12 cellular contexts compared by ENCODE assay signal in the genomic region with DNA sequence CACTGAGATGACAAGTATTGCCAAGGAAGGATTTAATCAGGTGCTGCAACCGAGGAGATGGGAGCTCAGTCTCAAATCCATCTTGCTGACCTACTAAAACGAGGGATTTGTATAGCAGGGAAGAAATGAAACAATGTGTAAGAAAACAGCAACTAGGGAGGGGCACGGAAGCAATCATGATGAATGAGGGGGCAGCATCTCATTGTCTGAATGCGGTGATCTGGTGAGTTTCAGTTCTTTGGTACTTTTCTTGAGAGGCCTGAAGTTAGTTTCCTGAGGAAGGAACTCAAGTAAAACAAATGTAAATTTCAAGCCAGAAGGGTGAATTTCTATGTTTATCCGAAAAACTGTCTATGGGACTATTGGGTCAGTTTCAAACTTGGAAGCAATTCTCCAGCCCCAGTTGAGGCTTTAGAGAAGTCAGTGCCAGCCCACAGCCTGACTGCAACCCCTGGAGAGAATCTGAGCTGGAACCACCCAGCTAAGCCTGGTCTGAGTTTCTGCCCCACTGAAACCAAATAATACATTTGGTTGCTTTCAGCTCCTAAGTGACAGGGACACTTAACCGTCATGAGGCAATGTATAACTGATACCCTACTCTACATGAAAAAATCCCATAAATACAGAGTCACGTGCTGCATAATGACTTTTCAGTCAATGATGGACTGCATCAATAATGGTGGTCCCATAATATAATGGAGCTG. TPM values are rescaled to one million over a fixed set of nuclear protein-coding genes. Genes with fewer than 3 reads are reported as not detected.
DNase-seq lines count a peak whose midpoint lies in the region; ATAC-seq and TF ChIP-seq lines count a peak whose summit lies in the region.
"Had no signal": no experiment of that assay in that cellular context is flagged by ENCODE, and none has a peak within 500 bp of the region (broad histone marks: within the 10 kb centered on the region; RNA-seq: fewer than 3 reads in every experiment).

No MANE protein-coding gene starts in this region.

- CTCF ChIA-PET in activated CD4-positive, alpha-beta T cell treated with anti-CD3 and anti-CD28 coated beads, Interleukin-2, amount 10 ng/mL, durations not matched to agents 7 days and 5 days (lab: Charles Lee) = no interaction called here

- 72 to 81% methylated on average over 7 of the region's 7 CpGs for WGBS in thyroid gland, 2 donors

- POLR2A ChIA-PET in activated CD4-positive, alpha-beta T cell treated with anti-CD3 and anti-CD28 coated beads, Interleukin-2, amount 10 ng/mL, durations not matched to agents 7 days and 5 days (lab: Charles Lee) = no interaction called here

- peak; percentile 57 for ATAC-seq in GM19467 (IDR thresholded peaks at IDR 0.05; ENCODE audit: unreplicated experiment)
- peak; percentile 67 for ATAC-seq in HG02943 (IDR thresholded peaks at IDR 0.05; ENCODE audit: low read depth, unreplicated experiment)

- H3K79me2 ChIP-seq in OCI-LY1 (ENCODE audit: insufficient read depth, low read length) = no peaks in the 10 kb centered on the region

- H2AFZ ChIP-seq in OCI-LY1 (ENCODE audit: low read length) = peak overlapping the region; percentile 63

- peak overlapping the region; percentile 7; the same call in 1 of the 2 replicates for H3K9ac ChIP-seq in OCI-LY1 (ENCODE audit: low read length)

- no peaks in the 10 kb centered on the region for H4K20me1 ChIP-seq in OCI-LY1 (ENCODE audit: insufficient read depth, low read length)

- TF ChIP-seq CTCF in GM13977 (IDR thresholded peaks at IDR 0.05; ENCODE audit: extremely low read depth, insufficient read depth, missing control alignments) (no peak), OCI-LY1 (IDR thresholded peaks at IDR 0.05; ENCODE audit: low read length) (no peak; the same call in 1 of the 2 replicates), thyroid gland (IDR thresholded peaks at IDR 0.05) (no peak)

- peak overlapping the region; percentile 45 for H3K4me2 ChIP-seq in OCI-LY1 (ENCODE audit: low read length)

- peaks cover 3% of the 10 kb centered on the region for H3F3A ChIP-seq in OCI-LY1 (ENCODE audit: insufficient read depth, low read length)

- DNase-seq in GM13977 (ENCODE audit: low spot score) (peak; percentile 53), T-helper 2 cell (no peak), thyroid gland (no peak), NOMO-1 (lab: John Stamatoyannopoulos, UW; ENCODE audit: unreplicated experiment in 2 of 2) (no peak)
- no peak for DNase-seq in activated CD4-positive, alpha-beta T cell treated with anti-CD3 and anti-CD28 coated beads, Interleukin-2, amount 10 ng/mL, durations not matched to agents 7 days and 5 days
- DNase-seq: activated T-cell treated with anti-CD3 and anti-CD28 coated beads, Interleukin-2, amount 50 U/mL, for 1 hour; GF-D8; H7 had no signal

- H3K9me3 ChIP-seq in OCI-LY1 (ENCODE audit: low read length) (no peaks in the 10 kb centered on the region), thyroid gland (no peaks in the 10 kb centered on the region)

- H3K36me3 ChIP-seq in OCI-LY1 (ENCODE audit: insufficient read depth, low read length) (no peaks in the 10 kb centered on the region), thyroid gland (no peaks in the 10 kb centered on the region)

- H3K4me3 Mint-ChIP-seq in activated CD4-positive, alpha-beta T cell treated with anti-CD3 and anti-CD28 coated beads, Interleukin-2, amount 10 ng/mL, durations not matched to agents 7 days and 5 days = no peak overlapping the region

- no peaks in the 10 kb centered on the region for H3K4me1 Mint-ChIP-seq in activated CD4-positive, alpha-beta T cell treated with anti-CD3 and anti-CD28 coated beads, Interleukin-2, amount 10 ng/mL, durations not matched to agents 7 days and 5 days

- no peak for TF ChIP-seq POLR2A in thyroid gland (IDR thresholded peaks at IDR 0.05)

- H3K36me3 Mint-ChIP-seq in activated CD4-positive, alpha-beta T cell treated with anti-CD3 and anti-CD28 coated beads, Interleukin-2, amount 10 ng/mL, durations not matched to agents 7 days and 5 days (ENCODE audit: low read depth) = no peaks in the 10 kb centered on the region

- intact Hi-C loops in thyroid gland (cut with DNase I) = no loop called here

- no peak overlapping the region for H3K27ac Mint-ChIP-seq in activated CD4-positive, alpha-beta T cell treated with anti-CD3 and anti-CD28 coated beads, Interleukin-2, amount 10 ng/mL, durations not matched to agents 7 days and 5 days
- H3K27ac Mint-ChIP-seq: progenitor cell of endocrine pancreas had no signal

- H3K9me3 Mint-ChIP-seq in activated CD4-positive, alpha-beta T cell treated with anti-CD3 and anti-CD28 coated beads, Interleukin-2, amount 10 ng/mL, durations not matched to agents 7 days and 5 days = no peaks in the 10 kb centered on the region

- in situ Hi-C loops in GM13977 (cut with MboI; ENCODE audit: low pct_unique_long_range_greater_than_20kb, low sequenced_read_pairs, unreplicated experiment) = no loop called here

- no peaks in the 10 kb centered on the region for H3K27me3 ChIP-seq in OCI-LY1 (ENCODE audit: insufficient read depth, low read length)
- no peaks in the 10 kb centered on the region for H3K27me3 ChIP-seq in thyroid gland

- H3K4me3 ChIP-seq in OCI-LY1 (ENCODE audit: low read depth, low read length, poor library complexity, severe bottlenecking) (no peak overlapping the region), thyroid gland (replicated peaks in 1 of 3) (no peak overlapping the region)

- no peaks in the 10 kb centered on the region for H3K27me3 Mint-ChIP-seq in activated CD4-positive, alpha-beta T cell treated with anti-CD3 and anti-CD28 coated beads, Interleukin-2, amount 10 ng/mL, durations not matched to agents 7 days and 5 days
- H3K27me3 Mint-ChIP-seq: progenitor cell of endocrine pancreas had no signal

- H3K27ac ChIP-seq in OCI-LY1 (ENCODE audit: low read depth, low read length, poor library complexity, severe bottlenecking) (peak overlapping the region; percentile 72), thyroid gland (no peak overlapping the region)

- H3K4me1 ChIP-seq in OCI-LY1 (ENCODE audit: insufficient read depth, low read length, severe bottlenecking) (peaks cover 49% of the 10 kb centered on the region), thyroid gland (peaks cover 0 to 8% of the 10 kb centered on the region in 2 donors)

- H3K9me2 ChIP-seq in OCI-LY1 (ENCODE audit: low read depth, low read length) = no peaks in the 10 kb centered on the region

RNA-seq across cellular contexts. Expression of gene TNS3, which starts 45.8 kb away (rescaled TPM):
- total RNA-seq in thyroid gland = 10 to 100 TPM; 65.8 to 93.0 (median 80.7) TPM
- not detected for total RNA-seq in activated CD4-positive, alpha-beta T cell treated with anti-CD3 and anti-CD28 coated beads, Interleukin-2, amount 10 ng/mL, durations not matched to agents 7 days and 5 days

Comparison
In these comparisons a context has a peak if more than half of its experiments do, and no peak if none do; other contexts are left out.
1. RNA of gene TNS3, which starts 45.8 kb away (total RNA-seq): 65.8 to 93.0 TPM in thyroid gland; not detected in activated CD4-positive, alpha-beta T cell treated with anti-CD3 and anti-CD28 coated beads, Interleukin-2, amount 10 ng/mL, durations not matched to agents 7 days and 5 days; every median in the first group is over 10 times any median in the second.